Comparison of ENCODE assay signal across 15 cellular contexts in the genomic region with DNA sequence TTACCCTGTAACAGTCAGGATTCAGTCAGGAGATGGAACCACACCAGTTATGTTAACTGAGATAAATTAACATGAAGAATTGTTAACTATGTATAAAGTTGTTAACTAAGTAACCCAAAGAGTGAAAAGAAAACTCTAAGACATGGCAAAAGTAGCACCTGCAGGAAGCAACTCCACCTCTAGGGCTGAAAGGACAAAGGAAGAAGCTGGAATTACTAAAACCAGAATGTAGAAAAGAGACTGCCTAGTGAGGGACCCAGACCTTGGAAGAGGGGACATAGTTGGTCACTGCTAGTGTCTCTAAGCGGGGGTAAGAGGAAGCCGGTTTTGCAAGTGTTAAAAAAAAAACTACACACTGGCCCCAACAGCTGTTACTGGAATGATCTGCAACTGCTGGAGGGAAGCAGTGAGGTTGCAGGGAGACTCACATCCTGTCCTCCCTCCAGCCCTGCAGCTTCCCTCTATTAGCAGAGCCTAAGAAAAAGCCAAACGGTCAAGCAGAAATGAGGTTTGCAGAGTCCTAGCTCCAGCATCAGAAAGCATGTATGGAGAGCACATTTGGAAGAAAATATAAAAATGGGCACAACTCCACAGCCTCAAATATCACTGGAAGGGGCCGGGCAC. TPM values are rescaled to one million over a fixed set of nuclear protein-coding genes. Genes with fewer than 3 reads are reported as not detected.
DNase-seq lines count a peak whose midpoint lies in the region; ATAC-seq and TF ChIP-seq lines count a peak whose summit lies in the region.
"Had no signal": no experiment of that assay in that cellular context is flagged by ENCODE, and none has a peak within 500 bp of the region (broad histone marks: within the 10 kb centered on the region; RNA-seq: fewer than 3 reads in every experiment).

No MANE protein-coding gene starts in this region.

- H3K9ac ChIP-seq in stomach smooth muscle (ENCODE audit: low read length in 2 of 2): no peak overlapping the region

- no peak overlapping the region for H3K4me3 ChIP-seq in left ventricle myocardium inferior
- no peak overlapping the region for H3K4me3 ChIP-seq in stomach smooth muscle (ENCODE audit: low read length in 2 of 2)
- H3K4me3 ChIP-seq: SK-N-MC had no signal

- H3K36me3 ChIP-seq in left ventricle myocardium inferior: no peaks in the 10 kb centered on the region
- H3K36me3 ChIP-seq in stomach smooth muscle (ENCODE audit: control insufficient read depth in 2 of 2, insufficient read depth in 2 of 2, low read length in 2 of 2): no peaks in the 10 kb centered on the region

- H3K9me3 ChIP-seq in left ventricle myocardium inferior (replicated peaks) (no peaks in the 10 kb centered on the region), stomach smooth muscle (ENCODE audit: control insufficient read depth in 2 of 2, low read length in 2 of 2) (no peaks in the 10 kb centered on the region)

- H3K4me1 ChIP-seq in left ventricle myocardium inferior (peaks cover 65% of the 10 kb centered on the region), stomach smooth muscle (ENCODE audit: control insufficient read depth, insufficient read depth, low read length) (peaks cover 34% of the 10 kb centered on the region)

- H3K27me3 ChIP-seq in left ventricle myocardium inferior (ENCODE audit: low read depth): no peaks in the 10 kb centered on the region
- no peaks in the 10 kb centered on the region for H3K27me3 ChIP-seq in stomach smooth muscle (ENCODE audit: control insufficient read depth in 1 of 2, insufficient read depth in 2 of 2, low read length in 2 of 2)

- TF ChIP-seq CTCF in left ventricle myocardium inferior (IDR thresholded peaks at IDR 0.05; ENCODE audit: borderline replicate concordance) (peak; percentile 25), omental fat pad (IDR thresholded peaks at IDR 0.05) (no peak)

- peak overlapping the region; percentile 80 for H3K27ac ChIP-seq in left ventricle myocardium inferior (replicated peaks)
- H3K27ac ChIP-seq in stomach smooth muscle (ENCODE audit: low read length): peak overlapping the region; percentile 11
- H3K27ac ChIP-seq: 22Rv1, SK-N-MC had no signal

- no peak for ATAC-seq in omental fat pad (ENCODE audit: low FRiP score)
- ATAC-seq: stimulated activated naive CD8-positive, alpha-beta T cell treated with anti-CD3 and anti-CD28 coated beads, Interleukin-15, amount 100 ng/mL, for 72 hours had no signal

- DNase-seq in DMS 273 (lab: John Stamatoyannopoulos, UW; ENCODE audit: unreplicated experiment) (peak; percentile 31), DMS 273 treated with DMSO at 0.1 percent for 48 hours (lab: John Stamatoyannopoulos, UW) (no peak), UCSD-AML1 (lab: John Stamatoyannopoulos, UW; ENCODE audit: unreplicated experiment) (peak; percentile 28), left ventricle myocardium inferior (peak; percentile 38), omental fat pad (ENCODE audit: low spot score) (no peak), amniotic stem cell (lab: John Stamatoyannopoulos, UW) (no peak), GDM1 (lab: John Stamatoyannopoulos, UW) (no peak)
- DNase-seq: activated CD4-positive, alpha-beta T cell treated with anti-CD3 and anti-CD28 coated beads, Interleukin-2, amount 10 ng/mL, durations not matched to agents 24 days and 14 days; activated gamma-delta T cell; DMS153; stimulated activated CD4-positive, alpha-beta T cell treated with anti-CD3 and anti-CD28 coated beads, Interleukin-4, amount 100 ng/mL, for 4 hours; stimulated activated naive CD8-positive, alpha-beta T cell treated with anti-CD3 and anti-CD28 coated beads, Interleukin-15, amount 100 ng/mL, for 72 hours had no signal

- intact Hi-C loops in left ventricle myocardium inferior (cut with micrococcal nuclease): loop anchor here (10.0 kb wide), 1 partner anchor 51 kb away; no protein-coding TSS in a partner anchor

RNA-seq across cellular contexts. Expression of a gene that starts 39.7 kb away (rescaled TPM):
- 2.2 TPM for total RNA-seq in left ventricle myocardium inferior
- 1 to 10 TPM; 4.1 to 6.8 (median 5.1) TPM for total RNA-seq in omental fat pad

RNA-seq across cellular contexts. Expression of a gene that starts 58.8 kb away (rescaled TPM):
- total RNA-seq in left ventricle myocardium inferior: 9.1 TPM
- 10 to 100 TPM; 54.1 to 79.7 (median 75.6) TPM for total RNA-seq in omental fat pad

RNA-seq across cellular contexts. Expression of a gene that starts 58.9 kb away (rescaled TPM):
- total RNA-seq in left ventricle myocardium inferior (23.5 TPM), omental fat pad (10 to 100 TPM; 35.7 to 76.6 (median 58.8) TPM)

Comparison
In these comparisons a context has a peak if more than half of its experiments do, and no peak if none do; other contexts are left out.
1. DNase-seq: peak in DMS 273 (single experiment), UCSD-AML1 (single experiment) and left ventricle myocardium inferior (single experiment); none in DMS 273 treated with DMSO at 0.1 percent for 48 hours (single experiment), omental fat pad (single experiment), amniotic stem cell (single experiment) and GDM1 (single experiment).